8 cellular contexts compared by ENCODE assay signal in genomic region chr1:88683516-88683847, GRCh38. TPM values are rescaled to one million over a fixed set of nuclear protein-coding genes. Genes with fewer than 3 reads are reported as not detected.
DNase-seq lines count a peak whose midpoint lies in the region; ATAC-seq and TF ChIP-seq lines count a peak whose summit lies in the region.

No MANE protein-coding gene starts in this region.

- no peak overlapping the region for H2AK5ac ChIP-seq in IMR-90 (ENCODE audit: low read depth, low read length)

- POLR2A ChIA-PET in CD8-positive, alpha-beta T cell (lab: Charles Lee): interaction anchor here (1.0 to 3.6 kb wide), 13 partner anchors 8 to 1768 kb away, joined by 3 to 18 read pairs (median 5); partner anchors contain the start of gene GTF2B
- POLR2A ChIA-PET in IMR-90 (lab: Charles Lee; ENCODE audit: unreplicated experiment): interaction anchor here (0.6 to 0.7 kb wide), 2 partner anchors 11 to 1343 kb away, joined by 5 to 8 read pairs; no protein-coding TSS in a partner anchor

- H2AK9ac ChIP-seq in IMR-90 (replicated peaks; ENCODE audit: low read depth, low read length, poor library complexity): peak overlapping the region; percentile 53

- H3K4me2 ChIP-seq in IMR-90 (ENCODE audit: low read depth, low read length): peak overlapping the region; percentile 90

- no TSS peak for BruUV-seq in IMR-90 (replicated peaks; lab: Mats Ljungman, UMichigan)

- no peaks in the 10 kb centered on the region for H3K9me1 ChIP-seq in IMR-90 (ENCODE audit: insufficient read depth, low read length)

- no peaks in the 10 kb centered on the region for H3K27me3 Mint-ChIP-seq in CD8-positive, alpha-beta T cell (ENCODE audit: low read depth)

- TF ChIP-seq POLR2A in IMR-90 (IDR thresholded peaks at IDR 0.05; ENCODE audit: low read depth, low read length): no peak

- in situ Hi-C loops in IMR-90 (cut with MboI; ENCODE audit: low sequenced_read_pairs): no loop called here

- dilution Hi-C loops in IMR-90 (cut with HindIII; ENCODE audit: low sequenced_read_pairs, unreplicated experiment): no loop called here

- intact Hi-C loops in CD8-positive, alpha-beta T cell (cut with DNase I, micrococcal nuclease): loop anchor here (10.0 kb wide), 2 partner anchors 1311 to 1979 kb away; partner anchors contain the start of genes SH3GLB1 (in 2 of the 2) and ZNF326 (in 2 of the 2)
- intact Hi-C loops in IMR-90 (cut with micrococcal nuclease): no loop called here

- peak overlapping the region; percentile 91 for H3K4me3 Mint-ChIP-seq in CD8-positive, alpha-beta T cell

- no peaks in the 10 kb centered on the region for H3K27me3 ChIP-seq in CD8-positive, alpha-beta T cell (ENCODE audit: insufficient read depth, low read length)
- no peaks in the 10 kb centered on the region for H3K27me3 ChIP-seq in IMR-90 (ENCODE audit: control insufficient read depth, insufficient read depth, low read length)
- no peaks in the 10 kb centered on the region for H3K27me3 ChIP-seq in mononuclear cell (ENCODE audit: insufficient read depth, low read length)

- peaks cover 15% of the 10 kb centered on the region for H3K36me3 Mint-ChIP-seq in CD8-positive, alpha-beta T cell

- H2BK20ac ChIP-seq in IMR-90 (ENCODE audit: low read depth, low read length): 0 out of 2 replicates have a peak overlapping the region, but pooled peaks have one; percentile 12

- peak overlapping the region; percentile 86 for H3K4ac ChIP-seq in IMR-90 (ENCODE audit: low read depth, low read length)

- H3K27ac ChIP-seq in CD8-positive, alpha-beta T cell (ENCODE audit: low read depth, low read length): peak overlapping the region; percentile 94
- peak overlapping the region; percentile 86 for H3K27ac ChIP-seq in IMR-90 (ENCODE audit: insufficient read depth, low read length)

- H4K8ac ChIP-seq in IMR-90 (ENCODE audit: low read depth in 2 of 2, low read length in 2 of 2): peak overlapping the region; percentile 44 to 90

- 5% methylated on average over 4 of the region's 8 CpGs; no CpG with 5 or more reads in 1 of the 2 experiments for WGBS in IMR-90 (ENCODE audit: extremely low coverage in 2 of 2, insufficient read length in 1 of 2), 2 experiments

- H3K9ac ChIP-seq in IMR-90 (ENCODE audit: low read depth, low read length): peak overlapping the region; percentile 91

- H2BK5ac ChIP-seq in IMR-90 (ENCODE audit: low read depth, low read length, poor library complexity, severe bottlenecking): peak overlapping the region; percentile 75

- H3K4me1 ChIP-seq in CD8-positive, alpha-beta T cell (ENCODE audit: insufficient read depth, low read length): peaks cover 32% of the 10 kb centered on the region
- no peaks in the 10 kb centered on the region for H3K4me1 ChIP-seq in IMR-90 (ENCODE audit: control insufficient read depth, insufficient read depth, low read length)
- H3K4me1 ChIP-seq in mononuclear cell (ENCODE audit: insufficient read depth, low read length): peaks cover 11% of the 10 kb centered on the region

- H3K23ac ChIP-seq in IMR-90 (ENCODE audit: low read depth, low read length): peak overlapping the region; percentile 87

- peak; percentile 14 for ATAC-seq in CD8-positive, alpha-beta T cell
- peak; percentile 26 for ATAC-seq in GM21515 (IDR thresholded peaks at IDR 0.05; ENCODE audit: unreplicated experiment)
- peak; percentile 10; the same call in 1 of the 2 replicates for ATAC-seq in IMR-90 (ENCODE audit: low read depth)

- TF ChIP-seq RAD21 in IMR-90 (IDR thresholded peaks at IDR 0.05; ENCODE audit: low read length): no peak

- H3K56ac ChIP-seq in IMR-90 (ENCODE audit: extremely low read depth, insufficient read depth, low read length): peak overlapping the region; percentile 90

- peak overlapping the region; percentile 59; the same call in 2 of the 3 replicates for H2BK15ac ChIP-seq in IMR-90 (ENCODE audit: low read depth, low read length)

- peak overlapping the region; percentile 34 for H4K5ac ChIP-seq in IMR-90 (ENCODE audit: low read depth, low read length)

- H2BK120ac ChIP-seq in IMR-90 (ENCODE audit: low read depth, low read length): peak overlapping the region; percentile 76

- peaks cover 7 to 22% of the 10 kb centered on the region in 2 experiments for H3K79me1 ChIP-seq in IMR-90 (ENCODE audit: low read depth in 1 of 2, low read length in 2 of 2)

- H3K9me3 Mint-ChIP-seq in CD8-positive, alpha-beta T cell: no peaks in the 10 kb centered on the region

- H3K18ac ChIP-seq in IMR-90 (ENCODE audit: low read depth, low read length): peak overlapping the region; percentile 13

- no peak for TF ChIP-seq CTCF in CD8-positive, alpha-beta T cell (IDR thresholded peaks at IDR 0.05)
- TF ChIP-seq CTCF in IMR-90 (conservative IDR thresholded peaks at IDR 0.05; ENCODE audit: low read depth, low read length): no peak

- peak overlapping the region; percentile 68 for H4K91ac ChIP-seq in IMR-90 (ENCODE audit: insufficient read depth, low read depth, low read length)

- peaks cover 31% of the 10 kb centered on the region for H3K4me1 Mint-ChIP-seq in CD8-positive, alpha-beta T cell (ENCODE audit: low read depth)

- H3K9me3 ChIP-seq in CD8-positive, alpha-beta T cell (ENCODE audit: low read length): no peaks in the 10 kb centered on the region
- no peaks in the 10 kb centered on the region for H3K9me3 ChIP-seq in IMR-90 (ENCODE audit: control insufficient read depth, insufficient read depth, low read length)
- H3K9me3 ChIP-seq in mononuclear cell (ENCODE audit: low read depth, low read length): no peaks in the 10 kb centered on the region

- peak overlapping the region; percentile 96 for H3K27ac Mint-ChIP-seq in CD8-positive, alpha-beta T cell

- H3K4me3 ChIP-seq in CD8-positive, alpha-beta T cell (ENCODE audit: low read depth, low read length): peak overlapping the region; percentile 51
- H3K4me3 ChIP-seq in IMR-90 (ENCODE audit: insufficient read depth, low read depth, low read length) (peak overlapping the region; percentile 75), mononuclear cell (ENCODE audit: low read length) (peak overlapping the region; percentile 86)

- no peaks in the 10 kb centered on the region for H3K36me3 ChIP-seq in CD8-positive, alpha-beta T cell (ENCODE audit: insufficient read depth, low read length)
- no peaks in the 10 kb centered on the region for H3K36me3 ChIP-seq in IMR-90 (ENCODE audit: control insufficient read depth, insufficient read depth, low read length)

- DNase-seq in CD8-positive, alpha-beta T cell: peak; percentile 17 to 72 (median 55)
- DNase-seq in IMR-90: peak; percentile 31
- peak; percentile 23 to 35 for DNase-seq in activated CD4-positive, alpha-beta T cell treated with anti-CD3 and anti-CD28 coated beads for 24 hours (ENCODE audit: low read depth in 2 of 2)
- DNase-seq in dedifferentiated amniotic fluid mesenchymal stem cell (ENCODE audit: extremely low spot score): peak; percentile 28
- DNase-seq in stimulated activated CD8-positive, alpha-beta memory T cell treated with anti-CD3 and anti-CD28 coated beads, Interleukin-7, amount 100 ng/mL, for 1 hour (ENCODE audit: low read depth in 2 of 2): peak; percentile 1 to 6
- DNase-seq in hippocampal formation (lab: John Stamatoyannopoulos, UW): no peak

- CTCF ChIA-PET in CD8-positive, alpha-beta T cell (lab: Charles Lee): interaction anchor here (0.7 to 3.6 kb wide), 2 partner anchors 14 to 29 kb away, joined by 3 to 22 read pairs; no protein-coding TSS in a partner anchor
- CTCF ChIA-PET in IMR-90 (lab: Yijun Ruan, JAX): interaction anchor here (1.0 to 2.6 kb wide), 3 partner anchors 12 to 28 kb away, joined by 5 to 10 read pairs (median 5); no protein-coding TSS in a partner anchor

- no peaks in the 10 kb centered on the region for H4K20me1 ChIP-seq in IMR-90 (ENCODE audit: insufficient read depth, low read length)

- H3K14ac ChIP-seq in IMR-90 (replicated peaks; ENCODE audit: low read depth, low read length): peak overlapping the region; percentile 91

- H2AFZ ChIP-seq in IMR-90 (replicated peaks; ENCODE audit: low read length, poor library complexity): peak overlapping the region; percentile 91

TF ChIP-seq in IMR-90, 13 proteins besides CTCF, POLR2A, EP300 and RAD21:
- TF ChIP-seq BHLHE40 (IDR thresholded peaks at IDR 0.05; ENCODE audit: low read depth, low read length) (no peak), SMC3 (IDR thresholded peaks at IDR 0.05; ENCODE audit: low read depth, low read length) (no peak), RFX5 (IDR thresholded peaks at IDR 0.05; ENCODE audit: low read depth, low read length) (no peak), CHD1 (IDR thresholded peaks at IDR 0.05; ENCODE audit: low read depth, low read length) (no peak), USF2 (IDR thresholded peaks at IDR 0.05; ENCODE audit: low read depth, low read length) (no peak), CEBPB (IDR thresholded peaks at IDR 0.05; ENCODE audit: low read depth, low read length) (no peak), MXI1 (IDR thresholded peaks at IDR 0.05; ENCODE audit: borderline replicate concordance, low read depth, low read length) (no peak), NFE2L2 (IDR thresholded peaks at IDR 0.05; ENCODE audit: low read depth, low read length) (no peak)

RNA-seq across cellular contexts. Expression of gene PKN2, which starts 0.6 kb away (rescaled TPM):
- 10 to 100 TPM; 42.3 to 43.7 TPM for total RNA-seq in CD8-positive, alpha-beta T cell
- total RNA-seq in IMR-90 (2012; rRNA removed): 22.2 and 40.8 TPM in 2 replicates
- polyA plus RNA-seq in IMR-90 (2012; rRNA removed): 9.9 and 12.7 TPM in 2 replicates
- polyA plus RNA-seq in IMR-90 (2012; cell fraction: cytosol; rRNA removed): 1.1 and 1.4 TPM in 2 replicates
- 2.8 and 30.9 TPM in 2 replicates for polyA plus RNA-seq in IMR-90 (2012; cell fraction: nucleus; rRNA removed; ENCODE audit: low replicate concordance)
- total RNA-seq in mononuclear cell: 74.3 TPM

Comparison
In these comparisons a context has a peak if more than half of its experiments do, and no peak if none do; other contexts are left out.
1. DNase-seq: peak in CD8-positive, alpha-beta T cell (7 of 7), IMR-90 (single experiment), activated CD4-positive, alpha-beta T cell treated with anti-CD3 and anti-CD28 coated beads for 24 hours (2 of 2), dedifferentiated amniotic fluid mesenchymal stem cell (single experiment) and stimulated activated CD8-positive, alpha-beta memory T cell treated with anti-CD3 and anti-CD28 coated beads, Interleukin-7, amount 100 ng/mL, for 1 hour (2 of 2); none in hippocampal formation (0 of 2).
2. Peak in every context shown above with its lines, with median percentiles within 50 percentile points of each other: ATAC-seq and H3K4me3 ChIP-seq.